8 cellular contexts compared by ENCODE assay signal in the genomic region with DNA sequence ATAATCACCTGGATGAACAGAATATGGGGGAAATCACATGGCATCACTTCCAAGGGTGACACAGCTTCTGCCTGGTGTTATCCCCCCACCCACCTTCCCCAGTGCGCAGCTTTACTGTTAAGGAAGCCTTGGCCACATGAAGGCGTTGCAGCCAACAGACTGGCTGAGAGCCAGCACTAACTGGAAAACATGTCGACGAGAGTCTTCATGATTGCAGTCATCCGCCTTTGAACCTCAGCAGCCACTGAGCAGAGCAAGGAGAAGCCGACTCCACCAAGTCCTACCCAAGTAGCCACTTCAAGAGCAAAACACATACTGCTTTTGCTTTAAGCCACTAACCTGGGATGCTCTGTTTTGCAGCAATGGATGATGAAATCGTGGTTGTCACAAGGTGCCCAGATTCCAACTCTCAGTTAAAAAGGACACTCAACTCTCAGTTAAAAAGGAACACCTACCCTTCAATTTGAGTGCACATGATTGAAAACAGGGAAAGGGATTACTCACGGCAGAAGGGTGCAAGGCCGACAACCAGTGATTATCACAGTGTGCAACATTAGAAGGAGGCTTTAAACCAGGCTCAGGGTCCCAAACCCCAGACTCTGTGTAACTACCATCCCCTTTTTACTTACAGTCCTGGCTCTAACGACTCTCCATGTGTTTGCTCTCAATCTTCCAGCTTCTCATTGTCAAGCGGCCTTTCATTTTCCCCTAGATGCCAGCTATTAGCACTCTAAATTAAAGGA.
DNase-seq lines count a peak whose midpoint lies in the region; ATAC-seq, FAIRE-seq and TF ChIP-seq lines count a peak whose summit lies in the region.

No MANE protein-coding gene starts in this region.

- TF ChIP-seq POLR2A in H54 (IDR thresholded peaks at IDR 0.05; ENCODE audit: low read depth, low read length) = no peak

- intact Hi-C loops in activated CD4-positive, alpha-beta T cell treated with anti-CD3 and anti-CD28 coated beads for 36 hours (cut with DNase I, micrococcal nuclease) = loop anchor here (1.0 to 5.0 kb wide), 5 partner anchors 41 to 149 kb away; a partner anchor contains a TSS

- no peak overlapping the region for H2BK20ac ChIP-seq in H9 (ENCODE audit: low read depth, low read length, poor library complexity, severe bottlenecking)

- H3K4me1 ChIP-seq in H9 (ENCODE audit: insufficient read depth, low read length) (no peaks in the 10 kb centered on the region; the same call in 1 of the 2 replicates), MM.1S (ENCODE audit: low read length) (no peaks in the 10 kb centered on the region)

- H3K4me2 ChIP-seq in H9 (ENCODE audit: insufficient read depth, insufficient read length, low read length) = no peak overlapping the region
- H3K4me2 ChIP-seq in MM.1S (ENCODE audit: low read depth, low read length) = no peak overlapping the region

- H2AFZ ChIP-seq in H9 (ENCODE audit: low read length) (no peak overlapping the region), MM.1S (ENCODE audit: low read length) (no peak overlapping the region)

- H3K9me3 ChIP-seq in H9 (ENCODE audit: control insufficient read depth, low read depth, low read length) (no peaks in the 10 kb centered on the region), MM.1S (replicated peaks; ENCODE audit: insufficient read depth, low read length) (no peaks in the 10 kb centered on the region)

- no peak overlapping the region for H3K23ac ChIP-seq in H9 (ENCODE audit: insufficient read length, low read depth, low read length)

- no peaks in the 10 kb centered on the region for H3K36me3 ChIP-seq in H7 (replicated peaks; ENCODE audit: control insufficient read depth, insufficient read depth, low read length)
- no peaks in the 10 kb centered on the region for H3K36me3 ChIP-seq in MM.1S (replicated peaks; ENCODE audit: insufficient read depth, low read length)

- no peak overlapping the region for H4K8ac ChIP-seq in H9 (replicated peaks; ENCODE audit: insufficient read length, low read depth, low read length)

- CTCF ChIA-PET in activated CD4-positive, alpha-beta T cell treated with anti-CD3 and anti-CD28 coated beads for 36 hours (lab: Charles Lee) = interaction anchor here (0.5 to 1.7 kb wide), 11 partner anchors 10 to 303 kb away, joined by 3 to 8 read pairs (median 3); no protein-coding TSS in a partner anchor

- H3K27ac ChIP-seq in H9 (ENCODE audit: insufficient read length, low read depth, low read length) (no peak overlapping the region), MM.1S (ENCODE audit: low read length) (no peak overlapping the region)

- no peak overlapping the region for H3T11ph ChIP-seq in H9 (ENCODE audit: low read length)

- no peak overlapping the region for H3K9ac ChIP-seq in H9 (ENCODE audit: extremely low read depth, insufficient read length, low read length)
- no peak overlapping the region for H3K9ac ChIP-seq in MM.1S (ENCODE audit: low read length)

- no peak overlapping the region for H2BK15ac ChIP-seq in H9 (ENCODE audit: low read depth, low read length)

- H3K56ac ChIP-seq in H9 (ENCODE audit: insufficient read length, low read depth, low read length) = no peak overlapping the region

- no peaks in the 10 kb centered on the region for H3K9me3 Mint-ChIP-seq in H9
- no peaks in the 10 kb centered on the region for H3K9me3 Mint-ChIP-seq in activated CD4-positive, alpha-beta T cell treated with anti-CD3 and anti-CD28 coated beads for 36 hours (ENCODE audit: low read depth)
- no peaks in the 10 kb centered on the region for H3K9me3 Mint-ChIP-seq in activated naive CD8-positive, alpha-beta T cell treated with anti-CD3 and anti-CD28 coated beads, Interleukin-2, amount 10 ng/mL, durations not matched to agents 7 days and 5 days

- H2BK12ac ChIP-seq in H9 (ENCODE audit: insufficient read length, low read depth, low read length) = no peak overlapping the region

- H3K79me1 ChIP-seq in H9 (ENCODE audit: insufficient read depth, low read depth, low read length, poor library complexity, severe bottlenecking) = no peaks in the 10 kb centered on the region

- H3K27ac Mint-ChIP-seq in H9 = peak overlapping the region in 2 of 3 experiments; percentile 14 to 56; a peak in 3 of 7 replicates
- H3K27ac Mint-ChIP-seq in activated CD4-positive, alpha-beta T cell treated with anti-CD3 and anti-CD28 coated beads for 36 hours = peak overlapping the region; percentile 98
- peak overlapping the region; percentile 92 for H3K27ac Mint-ChIP-seq in activated naive CD8-positive, alpha-beta T cell treated with anti-CD3 and anti-CD28 coated beads, Interleukin-2, amount 10 ng/mL, durations not matched to agents 7 days and 5 days

- H3K4me3 ChIP-seq in H7 (ENCODE audit: insufficient read depth, low read depth, low read length) (no peak overlapping the region), MM.1S (ENCODE audit: low read length) (no peak overlapping the region)

- peak; percentile 90 for ATAC-seq in activated CD4-positive, alpha-beta T cell treated with anti-CD3 and anti-CD28 coated beads for 36 hours
- peak; percentile 95 for ATAC-seq in activated naive CD8-positive, alpha-beta T cell treated with anti-CD3 and anti-CD28 coated beads, Interleukin-2, amount 10 ng/mL, durations not matched to agents 7 days and 5 days (ENCODE audit: low read depth)

- H4K20me1 ChIP-seq in H9 (ENCODE audit: control insufficient read depth, insufficient read depth, insufficient read length) (no peaks in the 10 kb centered on the region), MM.1S (ENCODE audit: insufficient read depth, low read length) (no peaks in the 10 kb centered on the region)

- TF ChIP-seq CTCF in H9 (conservative IDR thresholded peaks at IDR 0.05) (no peak), MM.1S (IDR thresholded peaks at IDR 0.05; ENCODE audit: low read length) (no peak)

- H4K91ac ChIP-seq in H9 (ENCODE audit: insufficient read length, low read depth, low read length) = no peak overlapping the region

- H3K18ac ChIP-seq in H9 (ENCODE audit: insufficient read length, low read depth, low read length) = no peak overlapping the region

- no peaks in the 10 kb centered on the region for H3K9me2 ChIP-seq in MM.1S (replicated peaks; ENCODE audit: insufficient read depth, low read length)

- H2BK5ac ChIP-seq in H9 (ENCODE audit: insufficient read length, low read length) = no peak overlapping the region

- H3K4me1 Mint-ChIP-seq in H9 = peaks cover 16 to 22% of the 10 kb centered on the region in 2 experiments
- H3K4me1 Mint-ChIP-seq in activated CD4-positive, alpha-beta T cell treated with anti-CD3 and anti-CD28 coated beads for 36 hours = peaks cover 36% of the 10 kb centered on the region
- peaks cover 31% of the 10 kb centered on the region for H3K4me1 Mint-ChIP-seq in activated naive CD8-positive, alpha-beta T cell treated with anti-CD3 and anti-CD28 coated beads, Interleukin-2, amount 10 ng/mL, durations not matched to agents 7 days and 5 days

- H3K23me2 ChIP-seq in H9 (ENCODE audit: insufficient read length, low read depth, low read length, poor library complexity, severe bottlenecking) = no peaks in the 10 kb centered on the region

- H2AK5ac ChIP-seq in H9 (ENCODE audit: insufficient read length, low read length) = no peak overlapping the region

- FAIRE-seq in H54 (lab: Jason Lieb, UNC) = no peak

- no CpG with 5 or more reads among the region's 11 CpGs for WGBS in H9 (ENCODE audit: extremely low coverage, insufficient read length, low lambda C conversion rate)

- no peak overlapping the region for H2BK120ac ChIP-seq in H9 (ENCODE audit: low read depth, low read length, poor library complexity, severe bottlenecking)

- H3K36me3 Mint-ChIP-seq in H9 (ENCODE audit: insufficient read depth in 1 of 3, low read depth in 3 of 3) = no peaks in the 10 kb centered on the region
- peaks cover 9% of the 10 kb centered on the region for H3K36me3 Mint-ChIP-seq in activated CD4-positive, alpha-beta T cell treated with anti-CD3 and anti-CD28 coated beads for 36 hours (ENCODE audit: low read depth)
- peaks cover 14% of the 10 kb centered on the region for H3K36me3 Mint-ChIP-seq in activated naive CD8-positive, alpha-beta T cell treated with anti-CD3 and anti-CD28 coated beads, Interleukin-2, amount 10 ng/mL, durations not matched to agents 7 days and 5 days

- DNase-seq in H9 (no peak), H54 (ENCODE audit: insufficient read length, low spot score) (no peak), H7 (no peak), SIG-M5 treated with dmso at 0.1 percent for 504 hours (lab: John Stamatoyannopoulos, UW; ENCODE audit: unreplicated experiment) (no peak), MM.1S (no peak)
- DNase-seq in activated CD4-positive, alpha-beta T cell treated with anti-CD3 and anti-CD28 coated beads for 36 hours = peak; percentile 89
- peak; percentile 55 for DNase-seq in activated naive CD8-positive, alpha-beta T cell treated with anti-CD3 and anti-CD28 coated beads, Interleukin-2, amount 10 ng/mL, durations not matched to agents 7 days and 5 days
- DNase-seq in stimulated activated CD4-positive, alpha-beta T cell treated with anti-CD3 and anti-CD28 coated beads, Interleukin-1b, Interleukin-23, amount 100 ng/mL, for 48 hours = peak; percentile 83

- POLR2A ChIA-PET in activated CD4-positive, alpha-beta T cell treated with anti-CD3 and anti-CD28 coated beads for 36 hours (lab: Charles Lee) = interaction anchor here (0.6 to 1.3 kb wide), 6 partner anchors 14 to 147 kb away, joined by 3 to 9 read pairs (median 4); no protein-coding TSS in a partner anchor
- POLR2A ChIA-PET in activated naive CD8-positive, alpha-beta T cell treated with anti-CD3 and anti-CD28 coated beads, Interleukin-2, amount 10 ng/mL, durations not matched to agents 7 days and 5 days (lab: Charles Lee) = interaction anchor here (0.5 to 2.7 kb wide), 11 partner anchors 40 to 303 kb away, joined by 3 to 15 read pairs (median 4); a partner anchor contains a TSS

- H3K27me3 Mint-ChIP-seq in H9 (ENCODE audit: low read depth) = no peaks in the 10 kb centered on the region
- no peaks in the 10 kb centered on the region for H3K27me3 Mint-ChIP-seq in activated CD4-positive, alpha-beta T cell treated with anti-CD3 and anti-CD28 coated beads for 36 hours
- H3K27me3 Mint-ChIP-seq in activated naive CD8-positive, alpha-beta T cell treated with anti-CD3 and anti-CD28 coated beads, Interleukin-2, amount 10 ng/mL, durations not matched to agents 7 days and 5 days = no peaks in the 10 kb centered on the region

- H3K4ac ChIP-seq in H9 (ENCODE audit: low read depth, low read length) = no peak overlapping the region

- no peak overlapping the region for H4K5ac ChIP-seq in H9 (ENCODE audit: insufficient read length, low read depth, low read length)

- H3K79me2 ChIP-seq in H9 (ENCODE audit: insufficient read depth, low read length) (no peaks in the 10 kb centered on the region), MM.1S (ENCODE audit: low read length) (peaks cover 19% of the 10 kb centered on the region; the same call in 1 of the 2 replicates)

- H3F3A ChIP-seq in MM.1S (ENCODE audit: insufficient read depth, low read length) = no peaks in the 10 kb centered on the region

- no peak overlapping the region for H3K14ac ChIP-seq in H9 (ENCODE audit: insufficient read depth, low read length)

- H3K27me3 ChIP-seq in H9 (ENCODE audit: insufficient read depth, low read length) (no peaks in the 10 kb centered on the region), H7 (ENCODE audit: control insufficient read depth, insufficient read depth, low read length) (no peaks in the 10 kb centered on the region), MM.1S (replicated peaks; ENCODE audit: insufficient read depth, low read length) (no peaks in the 10 kb centered on the region)

- H3K4me3 Mint-ChIP-seq in H9 = no peak overlapping the region
- H3K4me3 Mint-ChIP-seq in activated CD4-positive, alpha-beta T cell treated with anti-CD3 and anti-CD28 coated beads for 36 hours = peak overlapping the region; percentile 58
- H3K4me3 Mint-ChIP-seq in activated naive CD8-positive, alpha-beta T cell treated with anti-CD3 and anti-CD28 coated beads, Interleukin-2, amount 10 ng/mL, durations not matched to agents 7 days and 5 days = peak overlapping the region; percentile 81

Comparison
In these comparisons a context has a peak if more than half of its experiments do, and no peak if none do; other contexts are left out.
1. DNase-seq: peak in activated CD4-positive, alpha-beta T cell treated with anti-CD3 and anti-CD28 coated beads for 36 hours (single experiment), activated naive CD8-positive, alpha-beta T cell treated with anti-CD3 and anti-CD28 coated beads, Interleukin-2, amount 10 ng/mL, durations not matched to agents 7 days and 5 days (single experiment) and stimulated activated CD4-positive, alpha-beta T cell treated with anti-CD3 and anti-CD28 coated beads, Interleukin-1b, Interleukin-23, amount 100 ng/mL, for 48 hours (single experiment); none in H9 (single experiment), H54 (single experiment), H7 (single experiment), SIG-M5 treated with dmso at 0.1 percent for 504 hours (single experiment) and MM.1S (single experiment).
2. H3K27ac Mint-ChIP-seq: peak in every context shown above with its lines; median percentile 98 in activated CD4-positive, alpha-beta T cell treated with anti-CD3 and anti-CD28 coated beads for 36 hours; 92 in activated naive CD8-positive, alpha-beta T cell treated with anti-CD3 and anti-CD28 coated beads, Interleukin-2, amount 10 ng/mL, durations not matched to agents 7 days and 5 days; 35 in H9.
3. H3K4me3 Mint-ChIP-seq: peak in activated CD4-positive, alpha-beta T cell treated with anti-CD3 and anti-CD28 coated beads for 36 hours (single experiment) and activated naive CD8-positive, alpha-beta T cell treated with anti-CD3 and anti-CD28 coated beads, Interleukin-2, amount 10 ng/mL, durations not matched to agents 7 days and 5 days (single experiment); none in H9 (0 of 2).